8 cellular contexts compared by ENCODE assay signal in genomic region chr17:27471321-27472269, GRCh38. TPM values are rescaled to one million over a fixed set of nuclear protein-coding genes. Genes with fewer than 3 reads are reported as not detected.
DNase-seq lines count a peak whose midpoint lies in the region; ATAC-seq and TF ChIP-seq lines count a peak whose summit lies in the region.

No MANE protein-coding gene starts in this region.

- no peak for TF ChIP-seq CTCF in choroid plexus epithelial cell (conservative IDR thresholded peaks at IDR 0.05; ENCODE audit: low read depth, low read length)

- ATAC-seq in GM18858 (IDR thresholded peaks at IDR 0.05; ENCODE audit: unreplicated experiment): peak; percentile 73
- peak; percentile 56 for ATAC-seq in HG02943 (IDR thresholded peaks at IDR 0.05; ENCODE audit: low read depth, unreplicated experiment)
- ATAC-seq in activated CD4-positive, CD25-positive, alpha-beta regulatory T cell treated with anti-CD3 and anti-CD28 coated beads, Interleukin-2, amount 50 U/mL, for 24 hours: peak; percentile 79 to 81
- no peak for ATAC-seq in Right ventricle myocardium superior (ENCODE audit: poor library complexity)

- intact Hi-C loops in Right ventricle myocardium superior (cut with DNase I): no loop called here

- no peak overlapping the region for H3K4me3 ChIP-seq in choroid plexus epithelial cell (ENCODE audit: low read depth, low read length)

- peak; percentile 42 for DNase-seq in choroid plexus epithelial cell (ENCODE audit: low read depth)
- peak; percentile 64 to 87 (median 74) for DNase-seq in stimulated activated CD4-positive, alpha-beta T cell treated with anti-CD3 and anti-CD28 coated beads, TNF-alpha, amount 100 ng/mL, for 48 hours (ENCODE audit: low read depth in 3 of 3)
- no peak for DNase-seq in DMS53 (lab: John Stamatoyannopoulos, UW)
- DNase-seq in Right ventricle myocardium superior: no peak
- DNase-seq in NCI-H510A (lab: John Stamatoyannopoulos, UW): no peak

RNA-seq across cellular contexts. Expression of gene KSR1, which starts 15.3 kb away (rescaled TPM):
- total RNA-seq in Right ventricle myocardium superior: 8.3 TPM

Comparison
In these comparisons a context has a peak if more than half of its experiments do, and no peak if none do; other contexts are left out.
1. DNase-seq: peak in choroid plexus epithelial cell (single experiment) and stimulated activated CD4-positive, alpha-beta T cell treated with anti-CD3 and anti-CD28 coated beads, TNF-alpha, amount 100 ng/mL, for 48 hours (3 of 3); none in DMS53 (single experiment), Right ventricle myocardium superior (single experiment) and NCI-H510A (single experiment).